Comparison of ENCODE assay signal across 32 cellular contexts in genomic region chr10:77560052-77560451, GRCh38.
DNase-seq lines count a peak whose midpoint lies in the region; ATAC-seq, FAIRE-seq and TF ChIP-seq lines count a peak whose summit lies in the region.
"Had no signal": no experiment of that assay in that cellular context is flagged by ENCODE, and none has a peak within 500 bp of the region (broad histone marks: within the 10 kb centered on the region; RNA-seq: fewer than 3 reads in every experiment).

No MANE protein-coding gene starts in this region.

- FAIRE-seq in A549 (lab: Jason Lieb, UNC), result no peak
- FAIRE-seq in K562 (lab: Jason Lieb, UNC), result no peak
- FAIRE-seq in urothelium cell line (lab: Jason Lieb, UNC), result no peak
- FAIRE-seq: A204.1, D721Med had no signal

- WGBS in A549 (ENCODE audit: missing lambda C conversion rate), result 60% methylated on average over 3 of the region's 3 CpGs
- 0% methylated on average over 3 of the region's 3 CpGs for WGBS in K562 (ENCODE audit: insufficient coverage, low coverage, missing lambda C conversion rate)
- WGBS in esophagus muscularis mucosa, result 73% methylated on average over 3 of the region's 3 CpGs

- H3K36me3 ChIP-seq in Karpas-422 (ENCODE audit: insufficient read depth, low read length) (no peaks in the 10 kb centered on the region), K562 (ENCODE audit: control insufficient read depth, insufficient read depth, low read length) (no peaks in the 10 kb centered on the region), esophagus muscularis mucosa (no peaks in the 10 kb centered on the region)
- H3K36me3 ChIP-seq: BE2C; BLaER1; BLaER1 treated with 17β-estradiol and CSF1 and Interleukin-3, amounts not matched to agents 10 nM and 100 nM had no signal

- H3K79me2 ChIP-seq in Karpas-422 (ENCODE audit: low read length), result no peaks in the 10 kb centered on the region
- no peaks in the 10 kb centered on the region for H3K79me2 ChIP-seq in K562 (ENCODE audit: control insufficient read depth, insufficient read depth, low read length)

- no peak overlapping the region for H3K4me2 ChIP-seq in A549
- no peak overlapping the region for H3K4me2 ChIP-seq in Karpas-422 (ENCODE audit: low read depth, low read length, poor library complexity, severe bottlenecking)
- H3K4me2 ChIP-seq in K562 (ENCODE audit: insufficient read depth, low read length), result no peak overlapping the region
- H3K4me2 ChIP-seq: BLaER1 had no signal

- H3K9ac ChIP-seq in Karpas-422 (ENCODE audit: low read length), result no peak overlapping the region
- H3K9ac ChIP-seq in K562 (ENCODE audit: insufficient read depth in 1 of 2, low read depth in 2 of 2, low read length in 2 of 2), result no peak overlapping the region
- H3K9ac ChIP-seq: BLaER1; BLaER1 treated with 17β-estradiol and CSF1 and Interleukin-3, amounts not matched to agents 10 nM and 100 nM had no signal

- H3K9me1 ChIP-seq in K562 (ENCODE audit: control insufficient read depth, insufficient read depth, low read length), result no peaks in the 10 kb centered on the region

- H3K27me3 Mint-ChIP-seq in stimulated activated naive B cell treated with anti-CD40 and anti-IgM and Interleukin-4, amounts not matched to agents 10 μg/mL and 1 μg/mL and 100 μg/mL, for 72 hours, result peaks cover 16 to 23% of the 10 kb centered on the region in 2 donors

- BruUV-seq in K562 (replicated peaks; lab: Mats Ljungman, UMichigan), result no TSS peak

- TF ChIP-seq EP300 in A549 (IDR thresholded peaks at IDR 0.05) (no peak), K562 (IDR thresholded peaks at IDR 0.05; ENCODE audit: low read length) (no peak), esophagus muscularis mucosa (IDR thresholded peaks at IDR 0.05) (no peak)

- H3K27ac ChIP-seq in A549, result peak overlapping the region; percentile 26 to 62; a peak in 4 of 6 replicates
- H3K27ac ChIP-seq in Karpas-422 (ENCODE audit: low read length), result peak overlapping the region; percentile 100
- H3K27ac ChIP-seq in K562 (ENCODE audit: extremely low read depth, low read depth, low read length), result no peak overlapping the region
- peak overlapping the region in 3 of 4 donors; percentile 37 to 55 (median 40) for H3K27ac ChIP-seq in esophagus muscularis mucosa (replicated peaks in 1 of 4)
- H3K27ac ChIP-seq: 22Rv1; BLaER1; BLaER1 treated with 17β-estradiol and CSF1 and Interleukin-3, amounts not matched to agents 10 nM and 100 nM had no signal

- no peaks in the 10 kb centered on the region for H3K36me3 Mint-ChIP-seq in stimulated activated naive B cell treated with anti-CD40 and anti-IgM and Interleukin-4, amounts not matched to agents 10 μg/mL and 1 μg/mL and 100 μg/mL, for 72 hours
- H3K36me3 Mint-ChIP-seq: CD14-positive monocyte; CD4-positive, alpha-beta memory T cell; CD4-positive, CD25-positive, alpha-beta regulatory T cell; CD8-positive, alpha-beta memory T cell; CD8-positive, alpha-beta T cell had no signal

- H2AFZ ChIP-seq in Karpas-422 (ENCODE audit: low read length) (no peak overlapping the region), K562 (ENCODE audit: low read depth, low read length) (no peak overlapping the region)

- POLR2A ChIA-PET in A549 (lab: Yijun Ruan, JAX), result no interaction called here
- POLR2A ChIA-PET in K562 (lab: Yijun Ruan, JAX), result no interaction called here

- H4K20me1 ChIP-seq in Karpas-422 (ENCODE audit: insufficient read depth, low read depth, low read length) (no peaks in the 10 kb centered on the region), K562 (replicated peaks; ENCODE audit: control insufficient read depth, insufficient read depth, low read length) (no peaks in the 10 kb centered on the region)
- H4K20me1 ChIP-seq: BLaER1; BLaER1 treated with 17β-estradiol and CSF1 and Interleukin-3, amounts not matched to agents 10 nM and 100 nM had no signal

- H3K27me3 ChIP-seq in Karpas-422 (ENCODE audit: low read length), result no peaks in the 10 kb centered on the region
- H3K27me3 ChIP-seq in K562 (ENCODE audit: control insufficient read depth in 2 of 2, insufficient read depth in 2 of 2, low read length in 2 of 2), result peaks cover 0 to 14% of the 10 kb centered on the region in 2 experiments; a peak in 3 of 5 replicates
- H3K27me3 ChIP-seq in esophagus muscularis mucosa, result no peaks in the 10 kb centered on the region
- H3K27me3 ChIP-seq: BE2C; BLaER1; BLaER1 treated with 17β-estradiol and CSF1 and Interleukin-3, amounts not matched to agents 10 nM and 100 nM had no signal

- TF ChIP-seq CTCF in A549 (IDR thresholded peaks at IDR 0.05), result no peak
- TF ChIP-seq CTCF in K562 (IDR thresholded peaks at IDR 0.05 in 2 of 3, conservative IDR thresholded peaks at IDR 0.05 in 1 of 3; ENCODE audit: insufficient read depth in 2 of 3, low read depth in 1 of 3, low read length in 3 of 3), result no peak
- no peak for TF ChIP-seq CTCF in esophagus muscularis mucosa (IDR thresholded peaks at IDR 0.05)
- no peak for TF ChIP-seq CTCF in GM20000 (IDR thresholded peaks at IDR 0.05; ENCODE audit: extremely low read depth, missing control alignments)

- H3K4me3 ChIP-seq in A549, result no peak overlapping the region
- H3K4me3 ChIP-seq in Karpas-422 (ENCODE audit: low read length), result no peak overlapping the region
- H3K4me3 ChIP-seq in K562, result no peak overlapping the region
- no peak overlapping the region for H3K4me3 ChIP-seq in esophagus muscularis mucosa
- H3K4me3 ChIP-seq: BLaER1; BLaER1 treated with 17β-estradiol and CSF1 and Interleukin-3, amounts not matched to agents 10 nM and 100 nM had no signal

- DNase-seq in A549 (ENCODE audit: low read depth in 1 of 2, low spot score in 1 of 2) (no peak), Karpas-422 (no peak), K562 (ENCODE audit: extremely low read depth in 1 of 4, low spot score in 3 of 4) (no peak), esophagus muscularis mucosa (ENCODE audit: extremely low spot score) (no peak), SKM-1 treated with dmso at 0.1 percent for 144 hours (lab: John Stamatoyannopoulos, UW; ENCODE audit: unreplicated experiment) (no peak), urothelium cell line (ENCODE audit: low spot score) (no peak), GM20000 (ENCODE audit: low spot score) (no peak)
- no peak for DNase-seq in stimulated activated naive B cell treated with anti-CD40 and anti-IgM and Interleukin-4, amounts not matched to agents 10 μg/mL and 1 μg/mL and 100 μg/mL, for 72 hours
- DNase-seq: 8988T; ACHN; AML-193; BE2C; C1 segment of cervical spinal cord; Caco-2; Calu3; CD4-positive, alpha-beta memory T cell; CD4-positive, alpha-beta T cell; CD4-positive, CD25-positive, alpha-beta regulatory T cell; CD8-positive, alpha-beta memory T cell; CD8-positive, alpha-beta T cell; COR-L47; DMS 273 treated with DMSO at 0.1 percent for 48 hours; DMS153; DND-41; EL had no signal

- no peaks in the 10 kb centered on the region for H3K4me1 Mint-ChIP-seq in stimulated activated naive B cell treated with anti-CD40 and anti-IgM and Interleukin-4, amounts not matched to agents 10 μg/mL and 1 μg/mL and 100 μg/mL, for 72 hours
- H3K4me1 Mint-ChIP-seq: CD4-positive, alpha-beta memory T cell; CD4-positive, CD25-positive, alpha-beta regulatory T cell; CD8-positive, alpha-beta memory T cell had no signal

- TF ChIP-seq POLR2A in A549 (IDR thresholded peaks at IDR 0.05; ENCODE audit: low read length) (no peak), K562 (conservative IDR thresholded peaks at IDR 0.05) (no peak), esophagus muscularis mucosa (IDR thresholded peaks at IDR 0.05; ENCODE audit: low read depth) (no peak)

- no peaks in the 10 kb centered on the region for H3K9me3 ChIP-seq in A549
- H3K9me3 ChIP-seq in Karpas-422 (ENCODE audit: low read length), result no peaks in the 10 kb centered on the region
- no peaks in the 10 kb centered on the region for H3K9me3 ChIP-seq in K562 (replicated peaks; ENCODE audit: control insufficient read depth, insufficient read depth, low read depth, low read length)
- H3K9me3 ChIP-seq in esophagus muscularis mucosa, result no peaks in the 10 kb centered on the region
- H3K9me3 ChIP-seq: BE2C; BLaER1; BLaER1 treated with 17β-estradiol and CSF1 and Interleukin-3, amounts not matched to agents 10 nM and 100 nM; Caco-2 had no signal

- H3K9me2 ChIP-seq in Karpas-422 (replicated peaks; ENCODE audit: insufficient read depth, low read length), result no peaks in the 10 kb centered on the region

- H3K9me3 Mint-ChIP-seq in stimulated activated naive B cell treated with anti-CD40 and anti-IgM and Interleukin-4, amounts not matched to agents 10 μg/mL and 1 μg/mL and 100 μg/mL, for 72 hours, result no peaks in the 10 kb centered on the region
- H3K9me3 Mint-ChIP-seq: CD4-positive, alpha-beta memory T cell; CD4-positive, alpha-beta T cell; CD8-positive, alpha-beta memory T cell; CD8-positive, alpha-beta T cell had no signal

- intact Hi-C loops in K562 (cut with micrococcal nuclease) (no loop called here), esophagus muscularis mucosa (cut with DNase I) (no loop called here)

- H3K4me1 ChIP-seq in A549, result peaks cover 72% of the 10 kb centered on the region
- H3K4me1 ChIP-seq in Karpas-422 (ENCODE audit: low read length), result peaks cover 74% of the 10 kb centered on the region
- H3K4me1 ChIP-seq in K562 (replicated peaks in 1 of 2; ENCODE audit: control insufficient read depth in 2 of 2, insufficient read depth in 2 of 2, low read length in 2 of 2), result no peaks in the 10 kb centered on the region
- peaks cover 2 to 86% (median 73%) of the 10 kb centered on the region in 4 donors for H3K4me1 ChIP-seq in esophagus muscularis mucosa
- H3K4me1 ChIP-seq: BE2C had no signal

- no peak for TF ChIP-seq RAD21 in A549 (conservative IDR thresholded peaks at IDR 0.05 in 1 of 2, IDR thresholded peaks at IDR 0.05 in 1 of 2)
- TF ChIP-seq RAD21 in K562 (CRISPR knock-in tag; conservative IDR thresholded peaks at IDR 0.05 in 1 of 2, IDR thresholded peaks at IDR 0.05 in 1 of 2), result no peak

- no peak overlapping the region for H3K4me3 Mint-ChIP-seq in stimulated activated naive B cell treated with anti-CD40 and anti-IgM and Interleukin-4, amounts not matched to agents 10 μg/mL and 1 μg/mL and 100 μg/mL, for 72 hours
- H3K4me3 Mint-ChIP-seq: B cell; CD14-positive monocyte; CD4-positive, alpha-beta memory T cell; CD4-positive, alpha-beta T cell; CD4-positive, CD25-positive, alpha-beta regulatory T cell; CD8-positive, alpha-beta memory T cell; CD8-positive, alpha-beta T cell had no signal

- no peak overlapping the region for H3K27ac Mint-ChIP-seq in stimulated activated naive B cell treated with anti-CD40 and anti-IgM and Interleukin-4, amounts not matched to agents 10 μg/mL and 1 μg/mL and 100 μg/mL, for 72 hours
- H3K27ac Mint-ChIP-seq: B cell; CD14-positive monocyte; CD4-positive, alpha-beta memory T cell; CD4-positive, alpha-beta T cell; CD4-positive, CD25-positive, alpha-beta regulatory T cell; CD8-positive, alpha-beta memory T cell; CD8-positive, alpha-beta T cell had no signal

- ATAC-seq in A549 (no peak), K562 (no peak)
- ATAC-seq in stimulated activated naive B cell treated with anti-CD40 and anti-IgM and Interleukin-4, amounts not matched to agents 10 μg/mL and 1 μg/mL and 100 μg/mL, for 72 hours (replicated peaks), result no peak
- ATAC-seq: CD8-positive, alpha-beta T cell had no signal

- in situ Hi-C loops in K562 (cut with MboI), result no loop called here

- CTCF ChIA-PET in A549 (lab: Yijun Ruan, JAX), result interaction anchor here (1.0 kb wide), 1 partner anchor 386 kb away, joined by 3 read pairs; no protein-coding TSS in a partner anchor
- CTCF ChIA-PET in K562 (lab: Yijun Ruan, JAX; ENCODE audit: low intra/inter-chr PET ratio), result no interaction called here

TF ChIP-seq in A549, 52 proteins besides CTCF, POLR2A, EP300 and RAD21 (continues in another document):
- TF ChIP-seq EHMT2 (IDR thresholded peaks at IDR 0.05; ENCODE audit: low read depth), result no peak

Comparison
In these comparisons a context has a peak if more than half of its experiments do, and no peak if none do; other contexts are left out.
1. Of the 35 proteins assayed by ChIP-seq in both K562 and A549: peak only in K562: none; only in A549: MAFK; in both: none; in neither: 34.